19 cellular contexts compared by ENCODE assay signal in the genomic region with DNA sequence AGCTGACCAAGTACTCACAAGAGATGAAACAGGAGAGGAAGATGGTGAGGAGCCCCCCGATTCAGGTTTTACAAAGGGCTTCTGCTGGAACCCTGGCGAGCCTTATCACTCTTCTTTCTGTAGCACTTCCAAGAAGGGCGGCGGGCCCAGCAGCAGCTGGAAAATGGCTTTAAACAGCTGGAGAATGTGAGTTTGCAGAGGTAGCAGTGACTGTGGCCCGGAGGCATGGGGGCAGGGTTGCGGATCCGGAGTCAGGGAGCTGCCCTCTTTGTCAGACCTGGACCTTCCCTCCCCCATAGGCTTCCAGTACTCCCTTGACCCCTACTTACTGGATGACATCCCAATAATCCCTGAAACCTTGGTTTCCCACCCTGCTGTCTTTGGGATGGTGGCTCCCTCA. TPM values are rescaled to one million over a fixed set of nuclear protein-coding genes. Genes with fewer than 3 reads are reported as not detected.
A peak's percentile ranks its signal among the peaks of the same experiment; 100 is the strongest.
DNase-seq lines count a peak whose midpoint lies in the region; ATAC-seq and TF ChIP-seq lines count a peak whose summit lies in the region.
"Had no signal": no experiment of that assay in that cellular context is flagged by ENCODE, and none has a peak within 500 bp of the region (broad histone marks: within the 10 kb centered on the region; RNA-seq: fewer than 3 reads in every experiment).

No MANE protein-coding gene starts in this region.

- BruUV-seq in A673 (replicated peaks; lab: Mats Ljungman, UMichigan) (no TSS peak), IMR-90 (replicated peaks; lab: Mats Ljungman, UMichigan) (no TSS peak)

- CTCF ChIA-PET in A673 (lab: Charles Lee) (no interaction called here), IMR-90 (lab: Yijun Ruan, JAX) (no interaction called here)

- peak overlapping the region; percentile 6 to 17; a peak in 1 of 4 replicates for H4K8ac ChIP-seq in IMR-90 (ENCODE audit: low read depth in 2 of 2, low read length in 2 of 2)

- peaks cover 3% of the 10 kb centered on the region; the same call in 1 of the 2 replicates for H3K9me1 ChIP-seq in IMR-90 (ENCODE audit: insufficient read depth, low read length)

- TF ChIP-seq POLR2A in IMR-90 (IDR thresholded peaks at IDR 0.05; ENCODE audit: low read depth, low read length) (no peak), Peyer's patch (IDR thresholded peaks at IDR 0.05) (no peak)

- no peak for TF ChIP-seq RAD21 in IMR-90 (IDR thresholded peaks at IDR 0.05; ENCODE audit: low read length)

- H3K9me3 Mint-ChIP-seq in osteocyte (ENCODE audit: unreplicated experiment): no peaks in the 10 kb centered on the region

- H3K4me1 Mint-ChIP-seq in osteocyte (ENCODE audit: unreplicated experiment): peaks cover 61% of the 10 kb centered on the region

- no peaks in the 10 kb centered on the region for H3K27me3 Mint-ChIP-seq in osteocyte (ENCODE audit: unreplicated experiment)

- H3K56ac ChIP-seq in IMR-90 (ENCODE audit: extremely low read depth, insufficient read depth, low read length): no peak overlapping the region

- no peak for ATAC-seq in IMR-90 (ENCODE audit: low read depth)
- no peak for ATAC-seq in HG03378 (IDR thresholded peaks at IDR 0.05; ENCODE audit: unreplicated experiment)
- ATAC-seq: pancreas had no signal

- WGBS in IMR-90 (ENCODE audit: extremely low coverage in 2 of 2, insufficient read length in 1 of 2), 2 experiments: 52% methylated on average over 3 of the region's 7 CpGs; no CpG with 5 or more reads in 1 of the 2 experiments

- no peak overlapping the region; the same call in none of the 2 replicates for H4K91ac ChIP-seq in IMR-90 (ENCODE audit: insufficient read depth, low read depth, low read length)

- peak overlapping the region; percentile 55 for H2BK5ac ChIP-seq in IMR-90 (ENCODE audit: low read depth, low read length, poor library complexity, severe bottlenecking)

- no peak overlapping the region; the same call in 1 of the 2 replicates for H3K9ac ChIP-seq in IMR-90 (ENCODE audit: low read depth, low read length)

- H3K36me3 ChIP-seq in A673 (ENCODE audit: insufficient read depth, low read length, poor library complexity, severe bottlenecking) (peaks cover 56% of the 10 kb centered on the region), IMR-90 (ENCODE audit: control insufficient read depth, insufficient read depth, low read length) (peaks cover 35% of the 10 kb centered on the region), Peyer's patch (peaks cover 0 to 41% (median 0%) of the 10 kb centered on the region in 3 donors)

- peak overlapping the region; percentile 14; the same call in 1 of the 2 replicates for H3K18ac ChIP-seq in IMR-90 (ENCODE audit: low read depth, low read length)

- DNase-seq in A673 (ENCODE audit: low spot score) (no peak), IMR-90 (no peak), epithelial cell of prostate (ENCODE audit: low read depth, low spot score) (no peak), osteocyte (ENCODE audit: extremely low spot score, unreplicated experiment) (no peak), superior temporal gyrus (ENCODE audit: extremely low spot score) (no peak), Peyer's patch (no peak)
- DNase-seq in activated CD8-positive, alpha-beta memory T cell treated with anti-CD3 and anti-CD28 coated beads, Interleukin-2, amount 50 U/mL, for 4 hours: no peak
- DNase-seq: activated naive CD4-positive, alpha-beta T cell treated with Interleukin-2 at 50 U/mL for 16 hours; brain microvascular endothelial cell; immature natural killer cell; midbrain; MM.1S; NCI-H2107; NCI-H748 treated with DMSO at 0.1 percent for 48 hours; pancreas; stimulated activated CD4-positive, alpha-beta T cell treated with anti-CD3 and anti-CD28 coated beads, Interleukin-12 subunit alpha, Interleukin-12 subunit beta, amount 100 ng/mL, for 4 hours; substantia nigra; WERI-Rb-1 had no signal

- H2BK120ac ChIP-seq in IMR-90 (ENCODE audit: low read depth, low read length): 0 out of 2 replicates have a peak overlapping the region, but pooled peaks have one; percentile 18

- H3K27ac Mint-ChIP-seq in osteocyte (ENCODE audit: unreplicated experiment): peak overlapping the region; percentile 77

- H3K4me3 ChIP-seq in A673 (ENCODE audit: low read depth, low read length, poor library complexity, severe bottlenecking) (no peak overlapping the region), IMR-90 (ENCODE audit: insufficient read depth, low read depth, low read length) (no peak overlapping the region), Peyer's patch (no peak overlapping the region)
- H3K4me3 ChIP-seq: pancreas had no signal

- no peak overlapping the region for H4K5ac ChIP-seq in IMR-90 (ENCODE audit: low read depth, low read length)

- POLR2A ChIA-PET in A673 (lab: Charles Lee; ENCODE audit: low non-redundant PET) (no interaction called here), IMR-90 (lab: Charles Lee; ENCODE audit: unreplicated experiment) (no interaction called here)

- peak overlapping the region; percentile 11 for H3K23ac ChIP-seq in IMR-90 (ENCODE audit: low read depth, low read length)

- peak overlapping the region; percentile 93 for H3K4ac ChIP-seq in IMR-90 (ENCODE audit: low read depth, low read length)

- 0 out of 2 replicates have a peak, but pooled peaks cover 4% of the 10 kb centered on the region for H4K20me1 ChIP-seq in IMR-90 (ENCODE audit: insufficient read depth, low read length)

- H3K27ac ChIP-seq in A673 (ENCODE audit: low read depth, low read length, poor library complexity, severe bottlenecking) (peak overlapping the region; percentile 16), IMR-90 (ENCODE audit: insufficient read depth, low read length) (peak overlapping the region; percentile 85; the same call in 1 of the 2 replicates), epithelial cell of prostate (peak overlapping the region; percentile 85), Peyer's patch (peak overlapping the region in 1 of 4 donors; percentile 77)
- H3K27ac ChIP-seq: pancreas, WERI-Rb-1 had no signal

- H3K27me3 ChIP-seq in A673 (replicated peaks; ENCODE audit: insufficient read depth, low read depth, low read length, poor library complexity) (no peaks in the 10 kb centered on the region), IMR-90 (ENCODE audit: control insufficient read depth, insufficient read depth, low read length) (no peaks in the 10 kb centered on the region), Peyer's patch (no peaks in the 10 kb centered on the region)
- H3K27me3 ChIP-seq: brain microvascular endothelial cell, pancreas had no signal

- H3K79me1 ChIP-seq in IMR-90 (ENCODE audit: low read depth in 1 of 2, low read length in 2 of 2): peaks cover 17 to 58% of the 10 kb centered on the region in 2 experiments

- no peak overlapping the region for H2AK9ac ChIP-seq in IMR-90 (replicated peaks; ENCODE audit: low read depth, low read length, poor library complexity)

- H2BK20ac ChIP-seq in IMR-90 (ENCODE audit: low read depth, low read length): no peak overlapping the region

- H3K4me2 ChIP-seq in IMR-90 (ENCODE audit: low read depth, low read length): no peak overlapping the region

- dilution Hi-C loops in IMR-90 (cut with HindIII; ENCODE audit: low sequenced_read_pairs, unreplicated experiment): no loop called here

- H2AK5ac ChIP-seq in IMR-90 (ENCODE audit: low read depth, low read length): peak overlapping the region; percentile 76

- peaks cover 22% of the 10 kb centered on the region for H3K36me3 Mint-ChIP-seq in osteocyte (ENCODE audit: unreplicated experiment)

- peak overlapping the region; percentile 50 for H3K4me3 Mint-ChIP-seq in osteocyte (ENCODE audit: unreplicated experiment)
- H3K4me3 Mint-ChIP-seq: immature natural killer cell had no signal

- no peak overlapping the region; the same call in 1 of the 2 replicates for H3K14ac ChIP-seq in IMR-90 (replicated peaks; ENCODE audit: low read depth, low read length)

- H3K9me3 ChIP-seq in A673 (ENCODE audit: low read depth, low read length, poor library complexity, severe bottlenecking): no peaks in the 10 kb centered on the region
- H3K9me3 ChIP-seq in IMR-90 (ENCODE audit: control insufficient read depth, insufficient read depth, low read length): no peaks in the 10 kb centered on the region
- no peaks in the 10 kb centered on the region for H3K9me3 ChIP-seq in Peyer's patch
- H3K9me3 ChIP-seq: pancreas had no signal

- in situ Hi-C loops in IMR-90 (cut with MboI; ENCODE audit: low sequenced_read_pairs): no loop called here

- intact Hi-C loops in A673 (cut with micrococcal nuclease; ENCODE audit: unreplicated experiment) (no loop called here), IMR-90 (cut with micrococcal nuclease) (no loop called here)

- H2BK15ac ChIP-seq in IMR-90 (ENCODE audit: low read depth, low read length): no peak overlapping the region; the same call in 2 of the 3 replicates

- TF ChIP-seq CTCF in A673 (conservative IDR thresholded peaks at IDR 0.05; ENCODE audit: low read depth, low read length) (no peak), IMR-90 (conservative IDR thresholded peaks at IDR 0.05; ENCODE audit: low read depth, low read length) (no peak), osteocyte (IDR thresholded peaks at IDR 0.05) (no peak), Peyer's patch (IDR thresholded peaks at IDR 0.05) (no peak)

- no peak overlapping the region for H2AFZ ChIP-seq in IMR-90 (replicated peaks; ENCODE audit: low read length, poor library complexity)

- H3K4me1 ChIP-seq in A673 (ENCODE audit: insufficient read depth, low read length, poor library complexity, severe bottlenecking) (peaks cover 41% of the 10 kb centered on the region), IMR-90 (ENCODE audit: control insufficient read depth, insufficient read depth, low read length) (peaks cover 37% of the 10 kb centered on the region), Peyer's patch (peaks cover 0 to 40% (median 18%) of the 10 kb centered on the region in 4 donors)

RNA-seq across cellular contexts. Expression of gene TRIP10, which starts 3.6 kb away (rescaled TPM):
- total RNA-seq in A673 (2021) (70.2 and 79.2 TPM in 2 replicates), IMR-90 (2012; rRNA removed) (32.8 and 39.1 TPM in 2 replicates), osteocyte (51.1 and 53.8 TPM in 2 replicates), Peyer's patch (100 to 1,000 TPM in 1 of 4 donors, 10 to 100 TPM in 3; 30.1 to 314 (median 81.5) TPM)
- 47.0 and 50.7 TPM in 2 replicates for polyA plus RNA-seq in IMR-90 (2012; rRNA removed)
- polyA plus RNA-seq in IMR-90 (2012; cell fraction: cytosol; rRNA removed): 36.1 and 37.6 TPM in 2 replicates
- 167 and 251 TPM in 2 replicates for polyA plus RNA-seq in IMR-90 (2012; cell fraction: nucleus; rRNA removed; ENCODE audit: low replicate concordance)

RNA-seq across cellular contexts. Expression of gene GPR108, which starts 5.7 kb away (rescaled TPM):
- 36.4 and 37.4 TPM in 2 replicates for total RNA-seq in A673 (2021)
- 17.5 and 28.0 TPM in 2 replicates for total RNA-seq in IMR-90 (2012; rRNA removed)
- polyA plus RNA-seq in IMR-90 (2012; rRNA removed): 38.9 and 44.2 TPM in 2 replicates
- polyA plus RNA-seq in IMR-90 (2012; cell fraction: cytosol; rRNA removed): 31.9 and 52.0 TPM in 2 replicates
- 107 and 192 TPM in 2 replicates for polyA plus RNA-seq in IMR-90 (2012; cell fraction: nucleus; rRNA removed; ENCODE audit: low replicate concordance)
- total RNA-seq in osteocyte: 45.4 and 51.5 TPM in 2 replicates
- total RNA-seq in Peyer's patch: 100 to 1,000 TPM in 1 of 4 donors, 10 to 100 TPM in 3; 54.5 to 133 (median 92.2) TPM

RNA-seq across cellular contexts. Expression of gene C3, which starts 22.6 kb away (rescaled TPM):
- total RNA-seq in A673 (2021) (1.8 TPM in 2 replicates), IMR-90 (2012; rRNA removed) (0.28 TPM in 1 of 2 replicates, not detected in the other), osteocyte (0.56 TPM in 1 of 2 replicates, not detected in the other), Peyer's patch (100 to 1,000 TPM in 3 of 4 donors, 10 to 100 TPM in 1; 89.1 to 548 (median 264) TPM)
- 0.36 and 0.53 TPM in 2 replicates for polyA plus RNA-seq in IMR-90 (2012; rRNA removed)
- 0.08 and 0.47 TPM in 2 replicates for polyA plus RNA-seq in IMR-90 (2012; cell fraction: cytosol; rRNA removed)
- polyA plus RNA-seq in IMR-90 (2012; cell fraction: nucleus; rRNA removed; ENCODE audit: low replicate concordance): 0.40 and 0.99 TPM in 2 replicates

RNA-seq across cellular contexts. Expression of gene SH2D3A, which starts 24.2 kb away (rescaled TPM):
- total RNA-seq in A673 (2021) (0.95 and 1.7 TPM in 2 replicates), IMR-90 (2012; rRNA removed) (under 0.01 TPM in 1 of 2 replicates, not detected in the other), osteocyte (not detected in 2 replicates), Peyer's patch (100 to 1,000 TPM in 1 of 4 donors, 10 to 100 TPM in 3; 43.7 to 127 (median 91.9) TPM)
- polyA plus RNA-seq in IMR-90 (2012; rRNA removed): 0.09 TPM in 2 replicates
- 0.03 TPM in 1 of 2 replicates, not detected in the other for polyA plus RNA-seq in IMR-90 (2012; cell fraction: cytosol; rRNA removed)
- 0.15 and 0.17 TPM in 2 replicates for polyA plus RNA-seq in IMR-90 (2012; cell fraction: nucleus; rRNA removed; ENCODE audit: low replicate concordance)

RNA-seq across cellular contexts. Expression of gene VAV1, which starts 29.4 kb away (rescaled TPM):
- total RNA-seq in A673 (2021): 51.6 and 54.9 TPM in 2 replicates
- not detected in 2 replicates for total RNA-seq in IMR-90 (2012; rRNA removed)
- not detected in 2 replicates for polyA plus RNA-seq in IMR-90 (2012; rRNA removed)
- not detected in 2 replicates for polyA plus RNA-seq in IMR-90 (2012; cell fraction: cytosol; rRNA removed)
- polyA plus RNA-seq in IMR-90 (2012; cell fraction: nucleus; rRNA removed; ENCODE audit: low replicate concordance): not detected in 2 replicates
- total RNA-seq in osteocyte: not detected in 2 replicates
- 10 to 100 TPM in 1 of 4 donors, 1 to 10 TPM in 3; 7.0 to 57.8 (median 7.7) TPM for total RNA-seq in Peyer's patch

Comparison
In these comparisons a context has a peak if more than half of its experiments do, and no peak if none do; other contexts are left out.
1. RNA of gene C3, which starts 22.6 kb away (total RNA-seq): 89.1 to 548 TPM in Peyer's patch; 1.8 TPM in A673, 0.56 TPM in osteocyte and 0.28 TPM in IMR-90; every median in the first group is over 10 times any median in the second.